1 cellular context compared by ENCODE assay signal in genomic region chr18:1102848-1103247, GRCh38.
TF ChIP-seq lines count a peak whose summit lies in the region.

No MANE protein-coding gene starts in this region.

TF ChIP-seq in H1, 55 proteins besides CTCF, POLR2A, EP300 and RAD21 (continued from another document):
- TF ChIP-seq, protein P1, sequence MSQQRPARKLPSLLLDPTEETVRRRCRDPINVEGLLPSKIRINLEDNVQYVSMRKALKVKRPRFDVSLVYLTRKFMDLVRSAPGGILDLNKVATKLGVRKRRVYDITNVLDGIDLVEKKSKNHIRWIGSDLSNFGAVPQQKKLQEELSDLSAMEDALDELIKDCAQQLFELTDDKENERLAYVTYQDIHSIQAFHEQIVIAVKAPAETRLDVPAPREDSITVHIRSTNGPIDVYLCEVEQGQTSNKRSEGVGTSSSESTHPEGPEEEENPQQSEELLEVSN (IDR thresholded peaks at IDR 0.05) = no peak
- TF ChIP-seq JUN (IDR thresholded peaks at IDR 0.05; ENCODE audit: low read depth, low read length) (no peak), CHD2 (IDR thresholded peaks at IDR 0.05; ENCODE audit: low read length) (no peak)
